In the genomic region with DNA sequence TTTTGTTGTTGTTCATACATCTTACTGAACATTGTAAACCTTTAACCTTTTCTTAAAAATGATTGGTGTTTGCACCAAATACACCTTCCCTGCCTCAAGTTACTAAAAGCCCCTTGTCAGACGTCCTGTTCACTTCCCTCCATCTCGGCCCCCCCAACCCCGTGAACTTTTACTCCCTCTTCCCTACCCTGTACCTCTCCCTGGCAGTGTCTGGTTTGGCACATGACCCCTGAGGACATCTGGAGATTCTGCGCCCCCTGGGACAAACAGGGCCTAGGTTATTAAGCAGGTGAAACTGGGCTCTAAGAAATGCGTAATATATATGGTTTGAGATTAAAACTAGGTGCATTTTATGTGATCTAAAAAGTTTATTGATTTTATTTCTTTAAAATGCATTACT, we compare ENCODE assay signal across 8 cellular contexts. TPM values are rescaled to one million over a fixed set of nuclear protein-coding genes. Genes with fewer than 3 reads are reported as not detected.
A peak's percentile ranks its signal among the peaks of the same experiment; 100 is the strongest.
DNase-seq lines count a peak whose midpoint lies in the region; TF ChIP-seq lines count a peak whose summit lies in the region.

No MANE protein-coding gene starts in this region.

- CTCF ChIA-PET in mammary epithelial cell (lab: Charles Lee; ENCODE audit: low non-redundant PET) = no interaction called here

- no peak for DNase-seq in mammary epithelial cell
- no peak for DNase-seq in iPS-NIHi7 (ENCODE audit: extremely low spot score)
- no peak for DNase-seq in NCI-H526 treated with DMSO at 0.1 percent for 48 hours (lab: John Stamatoyannopoulos, UW)
- no peak for DNase-seq in substantia nigra (lab: John Stamatoyannopoulos, UW)
- no peak for DNase-seq in OCI-M2 (lab: John Stamatoyannopoulos, UW; ENCODE audit: unreplicated experiment)

- H3K79me2 ChIP-seq in ACC112 (ENCODE audit: control insufficient read depth, insufficient read depth, low read length, unreplicated experiment) (peaks cover 55% of the 10 kb centered on the region), mammary epithelial cell (ENCODE audit: insufficient read depth, low read length) (peaks cover 60% of the 10 kb centered on the region)

- 52% methylated on average over 5 of the region's 5 CpGs for WGBS in HUES64
- WGBS in mammary epithelial cell (ENCODE audit: low coverage, missing lambda C conversion rate) = 16% methylated on average over 5 of the region's 5 CpGs

- H3K27ac ChIP-seq in ACC112 (ENCODE audit: low read depth, low read length) = 0 out of 2 replicates have a peak overlapping the region, but pooled peaks have one; percentile 66
- no peak overlapping the region for H3K27ac ChIP-seq in HUES64 (ENCODE audit: low read depth, low read length)
- H3K27ac ChIP-seq in mammary epithelial cell (ENCODE audit: insufficient read depth, low read depth, low read length) = peak overlapping the region; percentile 93
- H3K27ac ChIP-seq in muscle layer of colon (ENCODE audit: low read depth, low read length) = no peak overlapping the region
- H3K27ac ChIP-seq in substantia nigra (ENCODE audit: low read depth, low read length, poor library complexity, severe bottlenecking) = no peak overlapping the region

- peaks cover 17% of the 10 kb centered on the region for H3K4me1 ChIP-seq in ACC112 (ENCODE audit: control insufficient read depth, insufficient read depth, low read length, unreplicated experiment)
- peaks cover 19% of the 10 kb centered on the region for H3K4me1 ChIP-seq in HUES64 (ENCODE audit: insufficient read depth, low read length)
- peaks cover 30% of the 10 kb centered on the region for H3K4me1 ChIP-seq in mammary epithelial cell (ENCODE audit: insufficient read depth, low read length)
- peaks cover 31% of the 10 kb centered on the region for H3K4me1 ChIP-seq in muscle layer of colon (ENCODE audit: insufficient read depth, low read length)

- dilution Hi-C loops in mammary epithelial cell (cut with HindIII; ENCODE audit: low sequenced_read_pairs) = no loop called here

- intact Hi-C loops in mammary epithelial cell (cut with micrococcal nuclease) = loop anchor here (5.0 kb wide), 4 partner anchors 45 to 240 kb away; a partner anchor contains a TSS

- no peaks in the 10 kb centered on the region for H3K9me3 ChIP-seq in HUES64 (ENCODE audit: insufficient read depth, low read depth, low read length)
- H3K9me3 ChIP-seq in mammary epithelial cell (replicated peaks; ENCODE audit: insufficient read depth, low read length) = no peaks in the 10 kb centered on the region
- H3K9me3 ChIP-seq in muscle layer of colon (ENCODE audit: low read length) = no peaks in the 10 kb centered on the region

- H3K9ac ChIP-seq in HUES64 (ENCODE audit: low read depth, low read length) (peak overlapping the region; percentile 89; the same call in 1 of the 2 replicates), mammary epithelial cell (ENCODE audit: insufficient read depth, low read length) (peak overlapping the region; percentile 95), muscle layer of colon (ENCODE audit: low read length) (peak overlapping the region; percentile 44)

- H2AFZ ChIP-seq in ACC112 (ENCODE audit: low read length, unreplicated experiment) (no peak overlapping the region), mammary epithelial cell (ENCODE audit: low read depth, low read length) (no peak overlapping the region)

- H3K4me3 ChIP-seq in ACC112 (ENCODE audit: low read depth, low read length) (peak overlapping the region; percentile 92), HUES64 (ENCODE audit: low read length) (peak overlapping the region; percentile 93), mammary epithelial cell (replicated peaks in 1 of 3; ENCODE audit: insufficient read depth in 1 of 3, low read depth in 2 of 3, low read length in 3 of 3) (peak overlapping the region; percentile 78 to 95 (median 91)), muscle layer of colon (ENCODE audit: low read depth in 1 of 2, low read length in 2 of 2) (peak overlapping the region; percentile 62 to 65)

- TF ChIP-seq CTCF in mammary epithelial cell (conservative IDR thresholded peaks at IDR 0.05 in 1 of 2, IDR thresholded peaks at IDR 0.05 in 1 of 2; ENCODE audit: extremely low read depth in 1 of 2, insufficient read depth in 1 of 2, low read depth in 1 of 2, low read length in 2 of 2) = peak in 1 of 2 donors; percentile 2

- H3K27me3 ChIP-seq in ACC112 (ENCODE audit: insufficient read depth, low read length) = peaks cover 19% of the 10 kb centered on the region
- peaks cover 13% of the 10 kb centered on the region; the same call in 1 of the 2 replicates for H3K27me3 ChIP-seq in HUES64 (ENCODE audit: insufficient read depth, low read length)
- H3K27me3 ChIP-seq in mammary epithelial cell (ENCODE audit: insufficient read depth, low read length) = no peaks in the 10 kb centered on the region
- peaks cover 10 to 16% of the 10 kb centered on the region in 2 donors for H3K27me3 ChIP-seq in muscle layer of colon (ENCODE audit: control insufficient read depth in 1 of 2, insufficient read depth in 2 of 2, low read length in 2 of 2)

- BruUV-seq in mammary epithelial cell (replicated peaks; lab: Mats Ljungman, UMichigan) = no TSS peak

- H3K36me3 ChIP-seq in ACC112 (ENCODE audit: insufficient read depth, low read length) (peaks cover 9% of the 10 kb centered on the region; the same call in 1 of the 2 replicates), HUES64 (ENCODE audit: insufficient read depth, low read length) (peaks cover 25% of the 10 kb centered on the region), mammary epithelial cell (ENCODE audit: insufficient read depth, low read length) (peaks cover 3% of the 10 kb centered on the region), muscle layer of colon (ENCODE audit: insufficient read depth, low read length) (no peaks in the 10 kb centered on the region)

- peak overlapping the region; percentile 77 for H3K4me2 ChIP-seq in mammary epithelial cell (ENCODE audit: insufficient read depth, low read depth, low read length)

- in situ Hi-C loops in mammary epithelial cell (cut with MboI; ENCODE audit: low sequenced_read_pairs in 2 of 2) = no loop called here

- peaks cover 3% of the 10 kb centered on the region for H4K20me1 ChIP-seq in mammary epithelial cell (ENCODE audit: insufficient read depth, low read length)

RNA-seq across cellular contexts. Expression of a gene that starts 1.4 kb away (rescaled TPM):
- polyA plus RNA-seq in HUES64 (2013, experiment 1 of 2) = 26.0 TPM
- 23.6 TPM for polyA plus RNA-seq in HUES64 (2013, experiment 2 of 2)
- total RNA-seq in mammary epithelial cell = 10 to 100 TPM; 33.7 to 36.5 TPM
- 42.4 TPM for polyA plus RNA-seq in mammary epithelial cell
- 63.3 TPM for polyA minus RNA-seq in mammary epithelial cell

Comparison
In these comparisons a context has a peak if more than half of its experiments do, and no peak if none do; other contexts are left out.
1. H3K27ac ChIP-seq: peak in ACC112 (single experiment) and mammary epithelial cell (single experiment); none in HUES64 (single experiment), muscle layer of colon (single experiment) and substantia nigra (single experiment).
2. H3K9ac ChIP-seq: peak in every context shown above with its lines; median percentile 95 in mammary epithelial cell; 89 in HUES64; 44 in muscle layer of colon.
3. Peak in every context shown above with its lines, with median percentiles within 50 percentile points of each other: H3K4me3 ChIP-seq.